10 cellular contexts compared by ENCODE assay signal in genomic region chr2:131055169-131056065, GRCh38. TPM values are rescaled to one million over a fixed set of nuclear protein-coding genes. Genes with fewer than 3 reads are reported as not detected.
DNase-seq lines count a peak whose midpoint lies in the region; ATAC-seq, FAIRE-seq and TF ChIP-seq lines count a peak whose summit lies in the region.
"Had no signal": no experiment of that assay in that cellular context is flagged by ENCODE, and none has a peak within 500 bp of the region (broad histone marks: within the 10 kb centered on the region; RNA-seq: fewer than 3 reads in every experiment).

No MANE protein-coding gene starts in this region.

- intact Hi-C loops in body of pancreas (cut with DNase I) (no loop called here), tibial artery (cut with DNase I; ENCODE audit: low total_unique reads) (no loop called here)

- no peak overlapping the region for H2AFZ ChIP-seq in GM23338

- no peaks in the 10 kb centered on the region for H3K9me2 ChIP-seq in GM23338 (ENCODE audit: insufficient read depth)

- no peaks in the 10 kb centered on the region for H3K9me3 ChIP-seq in body of pancreas
- no peaks in the 10 kb centered on the region for H3K9me3 ChIP-seq in tibial artery
- H3K9me3 ChIP-seq: heart right ventricle had no signal

- no peak overlapping the region for H3K4me3 ChIP-seq in GM23338
- H3K4me3 ChIP-seq in body of pancreas: no peak overlapping the region
- H3K4me3 ChIP-seq in tibial artery: no peak overlapping the region
- H3K4me3 ChIP-seq: heart right ventricle, skin epidermis had no signal

- TF ChIP-seq CTCF in GM23338 (conservative IDR thresholded peaks at IDR 0.05; ENCODE audit: low read depth in 2 of 2) (no peak), body of pancreas (IDR thresholded peaks at IDR 0.05) (no peak), tibial artery (IDR thresholded peaks at IDR 0.05) (no peak)

- TF ChIP-seq POLR2A in body of pancreas (IDR thresholded peaks at IDR 0.05): no peak

- no peak for DNase-seq in GM23338 (ENCODE audit: low spot score)
- no peak for DNase-seq in body of pancreas
- peak; percentile 52 for DNase-seq in iris pigment epithelial cell (ENCODE audit: low read depth)
- no peak for DNase-seq in stimulated activated naive CD8-positive, alpha-beta T cell treated with anti-CD3 and anti-CD28 coated beads, Interleukin-15, Interleukin-2, amounts not matched to agents 100 U/mL and 50 U/mL, for 24 hours
- DNase-seq in HEK293T (ENCODE audit: extremely low spot score): no peak
- DNase-seq in frontal cortex (ENCODE audit: low spot score in 2 of 2): no peak
- no peak for DNase-seq in tibial artery
- DNase-seq: heart right ventricle had no signal

- H3K36me3 ChIP-seq in GM23338 (ENCODE audit: insufficient read depth): peaks cover 13% of the 10 kb centered on the region
- peaks cover 12 to 38% of the 10 kb centered on the region in 2 donors for H3K36me3 ChIP-seq in body of pancreas (replicated peaks in 1 of 2; ENCODE audit: insufficient read depth in 1 of 2, low read depth in 2 of 2)
- peaks cover 34 to 72% (median 50%) of the 10 kb centered on the region in 3 donors for H3K36me3 ChIP-seq in tibial artery

- no peak for FAIRE-seq in frontal cortex (lab: Jason Lieb, UNC)

- H3K27ac Mint-ChIP-seq in GM23338: peak overlapping the region; percentile 38; the same call in 1 of the 2 replicates

- H3K4me3 Mint-ChIP-seq in GM23338: no peak overlapping the region

- peaks cover 7% of the 10 kb centered on the region for H3K4me1 Mint-ChIP-seq in GM23338

- peaks cover 68% of the 10 kb centered on the region for H4K20me1 ChIP-seq in GM23338 (replicated peaks; ENCODE audit: insufficient read depth)

- 76 to 90% methylated on average over 19 to 26 of the region's 26 CpGs for WGBS in body of pancreas, 2 donors

- H3K4me1 ChIP-seq in GM23338 (ENCODE audit: insufficient read depth) (no peaks in the 10 kb centered on the region), body of pancreas (peaks cover 12% of the 10 kb centered on the region), tibial artery (peaks cover 0 to 27% (median 11%) of the 10 kb centered on the region in 4 donors)

- CTCF ChIA-PET in HEK293T (lab: Yijun Ruan, JAX): no interaction called here

- H3K36me3 Mint-ChIP-seq in GM23338 (ENCODE audit: low read depth): peaks cover 81% of the 10 kb centered on the region

- H3K27ac ChIP-seq in GM23338 (ENCODE audit: low read depth) (no peak overlapping the region), body of pancreas (peak overlapping the region in 1 of 4 donors; percentile 18), tibial artery (no peak overlapping the region)
- H3K27ac ChIP-seq: heart right ventricle had no signal

- no peak for ATAC-seq in GM23338
- ATAC-seq in body of pancreas: peak; percentile 15
- peak; percentile 19 for ATAC-seq in stimulated activated naive CD8-positive, alpha-beta T cell treated with anti-CD3 and anti-CD28 coated beads, Interleukin-15, Interleukin-2, amounts not matched to agents 100 U/mL and 50 U/mL, for 24 hours
- no peak for ATAC-seq in HG03457 (IDR thresholded peaks at IDR 0.05; ENCODE audit: unreplicated experiment)

- H3K27me3 Mint-ChIP-seq in GM23338 (ENCODE audit: insufficient read depth, low read depth, poor library complexity): peaks cover 3% of the 10 kb centered on the region

- no peaks in the 10 kb centered on the region for H3K27me3 ChIP-seq in GM23338 (ENCODE audit: insufficient read depth)
- H3K27me3 ChIP-seq in body of pancreas: no peaks in the 10 kb centered on the region
- H3K27me3 ChIP-seq in tibial artery: no peaks in the 10 kb centered on the region
- H3K27me3 ChIP-seq: heart right ventricle had no signal

- H3K79me2 ChIP-seq in GM23338 (replicated peaks; ENCODE audit: insufficient read depth): peaks cover 81% of the 10 kb centered on the region

- POLR2A ChIA-PET in HEK293T (lab: Yijun Ruan, JAX): no interaction called here

- H3F3A ChIP-seq in GM23338 (replicated peaks; ENCODE audit: low read depth): no peaks in the 10 kb centered on the region

- no peak overlapping the region for H3K4me2 ChIP-seq in GM23338

- H3K9me3 Mint-ChIP-seq in GM23338: no peaks in the 10 kb centered on the region

TF ChIP-seq in GM23338, 12 proteins besides CTCF, POLR2A, EP300 and RAD21 (continues in another document):
- no peak for TF ChIP-seq NANOG (IDR thresholded peaks at IDR 0.05; ENCODE audit: borderline replicate concordance)
- TF ChIP-seq STAT1 (IDR thresholded peaks at IDR 0.05; ENCODE audit: unreplicated experiment): no peak
- no peak for TF ChIP-seq JUNB (IDR thresholded peaks at IDR 0.05; ENCODE audit: unreplicated experiment)
- TF ChIP-seq ZNF114 (CRISPR knock-in tag; IDR thresholded peaks at IDR 0.05): no peak
- TF ChIP-seq ZNF331 (CRISPR knock-in tag; IDR thresholded peaks at IDR 0.05; ENCODE audit: low read depth): no peak
- TF ChIP-seq REST (IDR thresholded peaks at IDR 0.05; ENCODE audit: unreplicated experiment): no peak
- no peak for TF ChIP-seq EZH2phosphoT487 (IDR thresholded peaks at IDR 0.05; ENCODE audit: unreplicated experiment)
- TF ChIP-seq POLR2AphosphoS5 (IDR thresholded peaks at IDR 0.05; ENCODE audit: low read depth): no peak

TF ChIP-seq in HEK293T, 16 proteins besides CTCF, POLR2A, EP300 and RAD21:
- TF ChIP-seq NFRKB (IDR thresholded peaks at IDR 0.05) (no peak), SP1 (IDR thresholded peaks at IDR 0.05) (no peak), CTBP1 (IDR thresholded peaks at IDR 0.05; ENCODE audit: borderline replicate concordance) (no peak), BHLHE40 (IDR thresholded peaks at IDR 0.05; ENCODE audit: borderline replicate concordance) (no peak)

RNA-seq across cellular contexts. Expression of gene FAM168B, which starts 37.8 kb away (rescaled TPM):
- 70.5 and 76.8 TPM in 2 replicates for total RNA-seq in GM23338 (2014; rRNA removed; shearing (Covaris generic))
- 18.8 and 19.1 TPM in 2 replicates for polyA plus RNA-seq in GM23338 (2016; fragmentation: Nextera tagmentation; extraction: Ambion mirVana)
- total RNA-seq in body of pancreas (10 to 100 TPM; 39.7 to 56.7 TPM), frontal cortex (159 TPM)

RNA-seq across cellular contexts. Expression of gene PLEKHB2, which starts 49.7 kb away (rescaled TPM):
- 95.5 and 99.2 TPM in 2 replicates for total RNA-seq in GM23338 (2014; rRNA removed; shearing (Covaris generic))
- polyA plus RNA-seq in GM23338 (2016; fragmentation: Nextera tagmentation; extraction: Ambion mirVana): 33.4 and 39.8 TPM in 2 replicates
- total RNA-seq in body of pancreas (10 to 100 TPM; 22.4 to 35.0 TPM), frontal cortex (114 TPM)

Comparison
In these comparisons a context has a peak if more than half of its experiments do, and no peak if none do; other contexts are left out.
1. ATAC-seq: peak in body of pancreas (single experiment) and stimulated activated naive CD8-positive, alpha-beta T cell treated with anti-CD3 and anti-CD28 coated beads, Interleukin-15, Interleukin-2, amounts not matched to agents 100 U/mL and 50 U/mL, for 24 hours (single experiment); none in GM23338 (single experiment) and HG03457 (single experiment).